Comparison of ENCODE assay signal across 2 cellular contexts in genomic region chr2:96942907-96943632, GRCh38.
TF ChIP-seq lines count a peak whose summit lies in the region.

No MANE protein-coding gene starts in this region.

TF ChIP-seq in HepG2, 621 proteins besides CTCF, POLR2A, EP300 and RAD21:
- TF ChIP-seq ATF7 (IDR thresholded peaks at IDR 0.05) (peak; percentile 95), ATF7 (CRISPR knock-in tag; IDR thresholded peaks at IDR 0.05) (no peak), DPF2 (CRISPR knock-in tag; IDR thresholded peaks at IDR 0.05; ENCODE audit: borderline replicate concordance, low read depth) (no peak)

TF ChIP-seq in GM12878, 131 proteins besides CTCF, POLR2A, EP300 and RAD21:
- no peak for TF ChIP-seq POU2F2 (IDR thresholded peaks at IDR 0.05; ENCODE audit: borderline replicate concordance, low read depth, low read length)
- peak; percentile 42; the same call in 1 of the 2 replicates for TF ChIP-seq ATF7 (IDR thresholded peaks at IDR 0.05; ENCODE audit: low read depth)
- TF ChIP-seq GABPA (IDR thresholded peaks at IDR 0.05; ENCODE audit: low read depth), result no peak
- no peak for TF ChIP-seq E2F4 (IDR thresholded peaks at IDR 0.05; ENCODE audit: low read depth, low read length)
- no peak for TF ChIP-seq JUND (IDR thresholded peaks at IDR 0.05; ENCODE audit: low read depth, low read length)
- no peak for TF ChIP-seq NR2C1 (IDR thresholded peaks at IDR 0.05)
